ENCODE assay signal across 9 cellular contexts in genomic region chr15:69303337-69304175, GRCh38.
DNase-seq lines count a peak whose midpoint lies in the region; ATAC-seq and TF ChIP-seq lines count a peak whose summit lies in the region.
"Had no signal": no experiment of that assay in that cellular context is flagged by ENCODE, and none has a peak within 500 bp of the region (broad histone marks: within the 10 kb centered on the region; RNA-seq: fewer than 3 reads in every experiment).

No MANE protein-coding gene starts in this region.

- H3K27me3 ChIP-seq in mucosa of rectum (ENCODE audit: control insufficient read depth in 2 of 2, insufficient read depth in 2 of 2, low read length in 2 of 2): peaks cover 0 to 4% of the 10 kb centered on the region in 2 donors

- no peaks in the 10 kb centered on the region for H3K9me3 ChIP-seq in mucosa of rectum (ENCODE audit: control insufficient read depth in 2 of 2, low read length in 2 of 2)

- TF ChIP-seq CTCF in LNCAP (IDR thresholded peaks at IDR 0.05): peak; percentile 16; the same call in 1 of the 2 replicates

- H3K27ac ChIP-seq in mucosa of rectum (ENCODE audit: low read depth in 2 of 2, low read length in 2 of 2): peak overlapping the region; percentile 65 to 78

- H3K4me1 ChIP-seq in mucosa of rectum (ENCODE audit: control insufficient read depth in 2 of 2, insufficient read depth in 2 of 2, low read length in 2 of 2): peaks cover 19 to 28% of the 10 kb centered on the region in 2 donors

- H3K4me3 ChIP-seq in mucosa of rectum (ENCODE audit: low read length in 2 of 2): no peak overlapping the region

- H3K36me3 ChIP-seq in mucosa of rectum (ENCODE audit: control insufficient read depth in 2 of 2, insufficient read depth in 2 of 2, low read length in 2 of 2): peaks cover 0 to 3% of the 10 kb centered on the region in 2 donors

- no peak for ATAC-seq in GM19397 (IDR thresholded peaks at IDR 0.05; ENCODE audit: unreplicated experiment)
- no peak for ATAC-seq in GM18873 (IDR thresholded peaks at IDR 0.05; ENCODE audit: low FRiP score, unreplicated experiment)
- ATAC-seq: activated CD4-positive, alpha-beta T cell treated with anti-CD3 and anti-CD28 coated beads for 36 hours had no signal

- H3K9ac ChIP-seq in mucosa of rectum (ENCODE audit: low read depth in 1 of 2, low read length in 2 of 2): no peak overlapping the region

- DNase-seq in EL (peak; percentile 12), brain pericyte (ENCODE audit: low read depth, low spot score) (peak; percentile 16), NCI-H1930 (lab: John Stamatoyannopoulos, UW) (no peak), SIG-M5 treated with dmso at 0.1 percent for 504 hours (lab: John Stamatoyannopoulos, UW; ENCODE audit: unreplicated experiment) (no peak)
- DNase-seq: activated CD4-positive, alpha-beta T cell treated with anti-CD3 and anti-CD28 coated beads for 36 hours had no signal

Comparison
In these comparisons a context has a peak if more than half of its experiments do, and no peak if none do; other contexts are left out.
1. DNase-seq: peak in EL (single experiment) and brain pericyte (single experiment); none in NCI-H1930 (0 of 2) and SIG-M5 treated with dmso at 0.1 percent for 504 hours (single experiment).